In the genomic region with DNA sequence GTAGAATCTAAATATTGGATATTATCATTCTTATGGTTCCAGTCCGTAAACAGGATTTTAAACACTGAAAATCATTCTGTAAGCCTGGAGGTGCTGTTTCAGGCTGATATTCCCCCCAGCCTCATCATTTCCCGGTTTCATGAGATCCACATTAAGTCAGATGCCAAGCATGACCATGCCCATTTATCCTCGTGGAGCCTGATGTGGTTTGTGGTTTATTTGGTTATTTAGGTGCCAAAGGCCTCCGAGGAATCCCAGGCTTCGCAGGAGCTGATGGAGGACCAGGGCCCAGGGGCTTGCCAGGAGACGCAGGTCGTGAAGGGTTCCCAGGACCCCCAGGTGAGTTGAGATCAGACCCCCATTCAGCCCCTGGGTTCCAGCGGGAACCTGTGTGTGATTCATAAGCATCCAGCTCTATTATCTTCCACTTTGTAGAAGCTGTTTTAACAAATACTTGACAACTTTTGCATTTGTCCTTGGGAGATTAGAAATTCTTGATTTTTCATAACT, we compare ENCODE assay signal across 28 cellular contexts.
"Had no signal": no experiment of that assay in that cellular context is flagged by ENCODE, and none has a peak within 500 bp of the region (broad histone marks: within the 10 kb centered on the region; RNA-seq: fewer than 3 reads in every experiment).

No MANE protein-coding gene starts in this region.

- H3K4me3 Mint-ChIP-seq: activated CD8-positive, alpha-beta T cell treated with anti-CD3 and anti-CD28 coated beads, Interleukin-2, amount 10 ng/mL, durations not matched to agents 7 days and 5 days; activated naive CD8-positive, alpha-beta T cell; activated T-cell treated with anti-CD3 and anti-CD28 coated beads, Interleukin-2, amount 50 U/mL, for 24 hours; T-helper 17 cell; WTC11 had no signal

- H3K27ac Mint-ChIP-seq: activated CD8-positive, alpha-beta T cell treated with anti-CD3 and anti-CD28 coated beads, Interleukin-2, amount 10 ng/mL, durations not matched to agents 7 days and 5 days; activated naive CD8-positive, alpha-beta T cell; activated T-cell treated with anti-CD3 and anti-CD28 coated beads, Interleukin-2, amount 50 U/mL, for 24 hours; T-helper 17 cell; WTC11 had no signal

- H3K4me3 ChIP-seq: cardiac muscle cell had no signal

- H3K27me3 ChIP-seq: brain microvascular endothelial cell, cardiac muscle cell had no signal

- H3K9me3 Mint-ChIP-seq: activated T-cell treated with anti-CD3 and anti-CD28 coated beads, Interleukin-2, amount 50 U/mL, for 24 hours; WTC11 had no signal

- H3K27ac ChIP-seq: brain microvascular endothelial cell, cardiac muscle cell, RWPE1 had no signal

- ATAC-seq: activated CD8-positive, alpha-beta T cell treated with anti-CD3 and anti-CD28 coated beads, Interleukin-2, amount 10 ng/mL, durations not matched to agents 7 days and 5 days; Panc1; T-helper 17 cell; WTC11 had no signal

- H3K36me3 Mint-ChIP-seq: activated naive CD8-positive, alpha-beta T cell had no signal

- DNase-seq: activated CD4-positive, alpha-beta T cell treated with anti-CD3 and anti-CD28 coated beads for 48 hours; activated CD4-positive, alpha-beta T cell treated with anti-CD3 and anti-CD28 coated beads, Interleukin-2, amount 50 U/mL, for 4 hours; activated CD4-positive, CD25-positive, alpha-beta regulatory T cell treated with anti-CD3 and anti-CD28 coated beads, Interleukin-2, amount 50 U/mL, for 72 hours; activated CD8-positive, alpha-beta memory T cell treated with anti-CD3 and anti-CD28 coated beads, Interleukin-2, amount 50 U/mL, for 48 hours; activated CD8-positive, alpha-beta T cell treated with anti-CD3 and anti-CD28 coated beads, Interleukin-2, amount 10 ng/mL, durations not matched to agents 7 days and 5 days; activated effector memory CD4-positive, alpha-beta T cell treated with anti-CD3 and anti-CD28 coated beads, Interleukin-2, amount 50 U/mL, for 16 hours; activated naive CD4-positive, alpha-beta T cell treated with Interleukin-2 at 50 U/mL for 16 hours; activated T-cell treated with anti-CD3 and anti-CD28 coated beads, Interleukin-2, amount 50 U/mL, for 24 hours; amygdala; brain microvascular endothelial cell; MM.1S; NCI-H1105; NCI-H1436; NCI-H1694 treated with DMSO at 0.1 percent for 48 hours; NCI-H2029 treated with DMSO at 0.1 percent for 48 hours; NCI-H345; NCI-H510A; NCI-H526 treated with DMSO at 0.1 percent for 48 hours; NCI-H82; OCI-M1; SHP77; T-helper 17 cell; T-helper 9 cell had no signal
